In genomic region chr2:27353762-27354596, GRCh38 we compare ENCODE assay signal across 10 cellular contexts. TPM values are rescaled to one million over a fixed set of nuclear protein-coding genes. Genes with fewer than 3 reads are reported as not detected.
DNase-seq lines count a peak whose midpoint lies in the region; ATAC-seq, FAIRE-seq and TF ChIP-seq lines count a peak whose summit lies in the region.
"Had no signal": no experiment of that assay in that cellular context is flagged by ENCODE, and none has a peak within 500 bp of the region (broad histone marks: within the 10 kb centered on the region; RNA-seq: fewer than 3 reads in every experiment).

No MANE protein-coding gene starts in this region.

- POLR2A ChIA-PET in activated CD4-positive, alpha-beta memory T cell treated with anti-CD3 and anti-CD28 coated beads for 36 hours (lab: Charles Lee) = interaction anchor here (0.6 to 1.2 kb wide), 3 partner anchors 18 to 190 kb away, joined by 3 to 4 read pairs (median 3); partner anchors contain the start of gene MPV17

- peak; percentile 45 for DNase-seq in CD1c-positive myeloid dendritic cell (ENCODE audit: extremely low spot score)
- DNase-seq in HFFc6 = peak; percentile 52
- DNase-seq in activated CD4-positive, alpha-beta memory T cell treated with anti-CD3 and anti-CD28 coated beads for 36 hours = no peak
- DNase-seq in kidney tubule cell (ENCODE audit: low spot score) = peak; percentile 14
- DNase-seq in ACHN = no peak
- DNase-seq in dedifferentiated amniotic fluid mesenchymal stem cell (ENCODE audit: extremely low spot score) = no peak
- no peak for DNase-seq in RCC 7860 (ENCODE audit: low spot score)
- DNase-seq: central memory CD4-positive, alpha-beta T cell had no signal

- in situ Hi-C loops in ACHN (cut with HindIII; ENCODE audit: low pct_ligation_motif_present, low pct_unique_long_range_greater_than_20kb, low sequenced_read_pairs) = no loop called here

- H3K36me3 Mint-ChIP-seq in HFFc6 (ENCODE audit: low read depth) = peaks cover 12% of the 10 kb centered on the region
- H3K36me3 Mint-ChIP-seq in activated CD4-positive, alpha-beta memory T cell treated with anti-CD3 and anti-CD28 coated beads for 36 hours = peaks cover 13% of the 10 kb centered on the region

- H3K4me3 Mint-ChIP-seq in HFFc6 = peak overlapping the region; percentile 70
- no peak overlapping the region for H3K4me3 Mint-ChIP-seq in activated CD4-positive, alpha-beta memory T cell treated with anti-CD3 and anti-CD28 coated beads for 36 hours

- no peak for ATAC-seq in GM19324 (IDR thresholded peaks at IDR 0.05; ENCODE audit: low FRiP score, unreplicated experiment)

- FAIRE-seq in RCC 7860 (lab: Jason Lieb, UNC) = no peak
- FAIRE-seq: G401.6 had no signal

- intact Hi-C loops in activated CD4-positive, alpha-beta memory T cell treated with anti-CD3 and anti-CD28 coated beads for 36 hours (cut with micrococcal nuclease) = no loop called here

- peaks cover 4% of the 10 kb centered on the region for H3K27me3 Mint-ChIP-seq in HFFc6 (ENCODE audit: insufficient read depth)
- no peaks in the 10 kb centered on the region for H3K27me3 Mint-ChIP-seq in activated CD4-positive, alpha-beta memory T cell treated with anti-CD3 and anti-CD28 coated beads for 36 hours

- H3K27ac Mint-ChIP-seq in HFFc6 = peak overlapping the region; percentile 79
- peak overlapping the region; percentile 5 for H3K27ac Mint-ChIP-seq in activated CD4-positive, alpha-beta memory T cell treated with anti-CD3 and anti-CD28 coated beads for 36 hours

- H3K4me1 Mint-ChIP-seq in HFFc6 (ENCODE audit: low read depth) = peaks cover 49% of the 10 kb centered on the region
- H3K4me1 Mint-ChIP-seq in activated CD4-positive, alpha-beta memory T cell treated with anti-CD3 and anti-CD28 coated beads for 36 hours (ENCODE audit: low read depth) = peaks cover 57% of the 10 kb centered on the region

- no peak for TF ChIP-seq CTCF in HFFc6 (IDR thresholded peaks at IDR 0.05)

- no peaks in the 10 kb centered on the region for H3K9me3 Mint-ChIP-seq in HFFc6
- H3K9me3 Mint-ChIP-seq in activated CD4-positive, alpha-beta memory T cell treated with anti-CD3 and anti-CD28 coated beads for 36 hours = no peaks in the 10 kb centered on the region

- CTCF ChIA-PET in activated CD4-positive, alpha-beta memory T cell treated with anti-CD3 and anti-CD28 coated beads for 36 hours (lab: Charles Lee) = interaction anchor here (1.1 to 1.8 kb wide), 3 partner anchors 15 to 330 kb away, joined by 3 to 5 read pairs (median 4); no protein-coding TSS in a partner anchor

RNA-seq across cellular contexts. Expression of gene GTF3C2, which starts 2.6 kb away (rescaled TPM):
- total RNA-seq in HFFc6 (2021; fragmentation: NEBNext Ultra II Directional; extraction: Animal tissue kit (Norgen Biotek cat#: 25700)) = 10 to 100 TPM; 42.9 to 53.0 (median 48.4) TPM
- total RNA-seq in activated CD4-positive, alpha-beta memory T cell treated with anti-CD3 and anti-CD28 coated beads for 36 hours = 10 to 100 TPM; 55.2 to 64.5 TPM

RNA-seq across cellular contexts. Expression of gene EIF2B4, which starts 16.2 kb away (rescaled TPM):
- total RNA-seq in HFFc6 (2021; fragmentation: NEBNext Ultra II Directional; extraction: Animal tissue kit (Norgen Biotek cat#: 25700)) = 10 to 100 TPM; 44.5 to 48.4 (median 45.8) TPM
- total RNA-seq in activated CD4-positive, alpha-beta memory T cell treated with anti-CD3 and anti-CD28 coated beads for 36 hours = 10 to 100 TPM; 34.6 to 36.5 TPM

RNA-seq across cellular contexts. Expression of gene SNX17, which starts 16.4 kb away (rescaled TPM):
- 100 to 1,000 TPM; 140 to 160 (median 150) TPM for total RNA-seq in HFFc6 (2021; fragmentation: NEBNext Ultra II Directional; extraction: Animal tissue kit (Norgen Biotek cat#: 25700))
- total RNA-seq in activated CD4-positive, alpha-beta memory T cell treated with anti-CD3 and anti-CD28 coated beads for 36 hours = 10 to 100 TPM; 91.2 to 93.2 TPM

RNA-seq across cellular contexts. Expression of gene ZNF513, which starts 26.6 kb away (rescaled TPM):
- 10 to 100 TPM; 11.9 to 15.3 (median 12.8) TPM for total RNA-seq in HFFc6 (2021; fragmentation: NEBNext Ultra II Directional; extraction: Animal tissue kit (Norgen Biotek cat#: 25700))
- 1 to 10 TPM; 8.6 to 9.7 TPM for total RNA-seq in activated CD4-positive, alpha-beta memory T cell treated with anti-CD3 and anti-CD28 coated beads for 36 hours

RNA-seq across cellular contexts. Expression of gene MPV17, which starts 31.1 kb away (rescaled TPM):
- total RNA-seq in HFFc6 (2021; fragmentation: NEBNext Ultra II Directional; extraction: Animal tissue kit (Norgen Biotek cat#: 25700)) = 10 to 100 TPM; 72.5 to 89.8 (median 83.5) TPM
- total RNA-seq in activated CD4-positive, alpha-beta memory T cell treated with anti-CD3 and anti-CD28 coated beads for 36 hours = 10 to 100 TPM; 85.5 to 86.0 TPM

Comparison
In these comparisons a context has a peak if more than half of its experiments do, and no peak if none do; other contexts are left out.
1. DNase-seq: peak in CD1c-positive myeloid dendritic cell (single experiment), HFFc6 (single experiment) and kidney tubule cell (single experiment); none in activated CD4-positive, alpha-beta memory T cell treated with anti-CD3 and anti-CD28 coated beads for 36 hours (single experiment), ACHN (single experiment), dedifferentiated amniotic fluid mesenchymal stem cell (single experiment) and RCC 7860 (single experiment).